ENCODE assay signal across 17 cellular contexts in the genomic region with DNA sequence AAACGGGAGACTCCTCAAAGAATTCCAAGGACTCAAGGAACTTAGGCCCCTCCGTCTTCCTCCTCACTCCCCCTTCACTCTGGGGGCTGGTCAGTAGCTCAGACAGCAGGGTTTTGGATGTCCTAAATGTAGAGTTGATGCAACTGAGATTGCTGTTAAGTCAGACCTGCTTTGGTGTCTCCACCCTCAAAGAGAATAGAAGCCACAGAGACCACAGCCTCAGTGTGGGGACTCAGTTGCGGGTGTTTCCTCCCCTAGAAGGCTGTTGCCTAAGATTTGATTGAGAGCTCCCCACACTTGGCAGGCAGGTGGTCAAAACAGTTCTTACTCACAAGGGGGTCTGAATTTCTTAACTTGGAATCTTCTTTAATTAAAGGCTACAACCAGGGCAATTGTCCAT. TPM values are rescaled to one million over a fixed set of nuclear protein-coding genes. Genes with fewer than 3 reads are reported as not detected.
DNase-seq lines count a peak whose midpoint lies in the region; ATAC-seq and TF ChIP-seq lines count a peak whose summit lies in the region.
"Had no signal": no experiment of that assay in that cellular context is flagged by ENCODE, and none has a peak within 500 bp of the region (broad histone marks: within the 10 kb centered on the region; RNA-seq: fewer than 3 reads in every experiment).

No MANE protein-coding gene starts in this region.

- H3K27ac Mint-ChIP-seq in activated T-helper 17 cell treated with anti-CD3 and anti-CD28 coated beads, Interleukin-2, amount 50 U/mL, for 72 hours: no peak overlapping the region

- no peaks in the 10 kb centered on the region for H3K27me3 Mint-ChIP-seq in activated T-helper 17 cell treated with anti-CD3 and anti-CD28 coated beads, Interleukin-2, amount 50 U/mL, for 72 hours

- peak; percentile 72 for DNase-seq in NB4 (ENCODE audit: low read depth)
- DNase-seq in NCI-H2107 (lab: John Stamatoyannopoulos, UW): no peak
- DNase-seq in putamen (ENCODE audit: low spot score): no peak
- DNase-seq: adrenal gland, foreskin keratinocyte, hypothalamus, KG1, kidney, NCI-H226, posterior cingulate gyrus had no signal

- peaks cover 50% of the 10 kb centered on the region for H3K4me1 Mint-ChIP-seq in activated T-helper 17 cell treated with anti-CD3 and anti-CD28 coated beads, Interleukin-2, amount 50 U/mL, for 72 hours

- no peak overlapping the region for H3K4me3 ChIP-seq in BLaER1
- no peak overlapping the region for H3K4me3 ChIP-seq in BLaER1 treated with 17β-estradiol and CSF1 and Interleukin-3, amounts not matched to agents 10 nM and 100 nM
- H3K4me3 ChIP-seq in NB4 (ENCODE audit: low read depth, low read length): no peak overlapping the region
- H3K4me3 ChIP-seq: adrenal gland had no signal

- TF ChIP-seq POLR2A in NB4 (IDR thresholded peaks at IDR 0.05; ENCODE audit: extremely low read depth, insufficient read length): no peak

- no peaks in the 10 kb centered on the region for H3K36me3 ChIP-seq in BLaER1
- H3K36me3 ChIP-seq in BLaER1 treated with 17β-estradiol and CSF1 and Interleukin-3, amounts not matched to agents 10 nM and 100 nM: no peaks in the 10 kb centered on the region
- H3K36me3 ChIP-seq: adrenal gland had no signal

- peaks cover 7% of the 10 kb centered on the region; the same call in 1 of the 2 replicates for H3K9me3 ChIP-seq in BLaER1
- peaks cover 0 to 22% (median 10%) of the 10 kb centered on the region in 11 experiments; a peak in 17 of 22 replicates for H3K9me3 ChIP-seq in BLaER1 treated with 17β-estradiol and CSF1 and Interleukin-3, amounts not matched to agents 10 nM and 100 nM (replicated peaks in 1 of 11)
- H3K9me3 ChIP-seq: adrenal gland had no signal

- H3K27me3 ChIP-seq in BLaER1: peaks cover 5% of the 10 kb centered on the region
- peaks cover 0 to 24% (median 9%) of the 10 kb centered on the region in 11 experiments; a peak in 13 of 22 replicates for H3K27me3 ChIP-seq in BLaER1 treated with 17β-estradiol and CSF1 and Interleukin-3, amounts not matched to agents 10 nM and 100 nM
- H3K27me3 ChIP-seq: adrenal gland had no signal

- peaks cover 18% of the 10 kb centered on the region for H3K4me1 ChIP-seq in BLaER1
- peaks cover 0 to 18% (median 13%) of the 10 kb centered on the region in 10 experiments; a peak in 15 of 20 replicates for H3K4me1 ChIP-seq in BLaER1 treated with 17β-estradiol and CSF1 and Interleukin-3, amounts not matched to agents 10 nM and 100 nM
- H3K4me1 ChIP-seq: foreskin keratinocyte had no signal

- no peaks in the 10 kb centered on the region for H3K36me3 Mint-ChIP-seq in activated T-helper 17 cell treated with anti-CD3 and anti-CD28 coated beads, Interleukin-2, amount 50 U/mL, for 72 hours (ENCODE audit: low read depth)

- no peak overlapping the region for H3K27ac ChIP-seq in BLaER1
- peak overlapping the region in 1 of 11 experiments; percentile 44; a peak in 1 of 22 replicates for H3K27ac ChIP-seq in BLaER1 treated with 17β-estradiol and CSF1 and Interleukin-3, amounts not matched to agents 10 nM and 100 nM
- H3K27ac ChIP-seq: adrenal gland, foreskin keratinocyte, VCaP had no signal

- H3K4me3 Mint-ChIP-seq in activated T-helper 17 cell treated with anti-CD3 and anti-CD28 coated beads, Interleukin-2, amount 50 U/mL, for 72 hours: peak overlapping the region; percentile 89
- H3K4me3 Mint-ChIP-seq: nephron had no signal

- no peak overlapping the region for H3K9ac ChIP-seq in BLaER1
- no peak overlapping the region for H3K9ac ChIP-seq in BLaER1 treated with 17β-estradiol and CSF1 and Interleukin-3, amounts not matched to agents 10 nM and 100 nM

- no peaks in the 10 kb centered on the region for H3K9me3 Mint-ChIP-seq in activated T-helper 17 cell treated with anti-CD3 and anti-CD28 coated beads, Interleukin-2, amount 50 U/mL, for 72 hours

- no peaks in the 10 kb centered on the region for H4K20me1 ChIP-seq in BLaER1
- peaks cover 0 to 53% (median 0%) of the 10 kb centered on the region in 11 experiments; a peak in 5 of 22 replicates for H4K20me1 ChIP-seq in BLaER1 treated with 17β-estradiol and CSF1 and Interleukin-3, amounts not matched to agents 10 nM and 100 nM

- peak overlapping the region; percentile 52 for H3K4me2 ChIP-seq in BLaER1
- H3K4me2 ChIP-seq in BLaER1 treated with 17β-estradiol and CSF1 and Interleukin-3, amounts not matched to agents 10 nM and 100 nM: peak overlapping the region in 9 of 11 experiments; percentile 37 to 67 (median 50); a peak in 18 of 22 replicates

- TF ChIP-seq CTCF in NB4 (IDR thresholded peaks at IDR 0.05; ENCODE audit: low read depth, low read length): no peak

- no peak for ATAC-seq in activated T-helper 17 cell treated with anti-CD3 and anti-CD28 coated beads, Interleukin-2, amount 50 U/mL, for 72 hours (replicated peaks)
- ATAC-seq in GM19397 (IDR thresholded peaks at IDR 0.05; ENCODE audit: unreplicated experiment) (no peak), HG03108 (IDR thresholded peaks at IDR 0.05; ENCODE audit: unreplicated experiment) (no peak)
- ATAC-seq: foreskin keratinocyte had no signal

RNA-seq across cellular contexts. Expression of a gene that starts 7.6 kb away (rescaled TPM):
- total RNA-seq in activated T-helper 17 cell treated with anti-CD3 and anti-CD28 coated beads, Interleukin-2, amount 50 U/mL, for 72 hours: 1 to 10 TPM; 6.2 to 7.7 TPM
